In the genomic region with DNA sequence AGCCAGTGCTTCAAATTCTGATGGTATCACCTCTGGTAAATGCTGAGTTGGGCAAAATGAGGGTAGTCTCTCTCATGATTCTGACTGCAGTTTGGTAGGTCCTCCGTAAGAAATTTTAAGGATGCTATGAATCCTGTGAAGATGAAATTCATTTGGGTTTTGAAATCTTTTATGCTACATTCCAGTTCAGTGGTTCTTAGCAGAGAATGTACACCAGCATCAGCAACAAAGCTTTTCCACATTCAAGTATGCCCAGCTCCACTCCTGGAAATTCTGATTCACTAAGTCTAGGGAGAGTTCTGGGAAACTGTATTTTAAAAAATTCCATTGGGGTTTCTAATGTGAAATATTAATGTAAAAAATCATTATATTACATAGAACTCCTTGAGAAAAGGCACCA, we compare ENCODE assay signal across 1 cellular context.
TF ChIP-seq lines count a peak whose summit lies in the region.

No MANE protein-coding gene starts in this region.

TF ChIP-seq in HepG2, 621 proteins besides CTCF, POLR2A, EP300 and RAD21:
- TF ChIP-seq MAFK (conservative IDR thresholded peaks at IDR 0.05 in 1 of 2, IDR thresholded peaks at IDR 0.05 in 1 of 2; ENCODE audit: low read length in 2 of 2) = peak; percentile 32 to 53; a peak in 1 of 4 replicates
- no peak for TF ChIP-seq CHD4 (IDR thresholded peaks at IDR 0.05; ENCODE audit: borderline replicate concordance, low read length)
TF ChIP-seq in HepG2: peak in this region for 1.
